2 cellular contexts compared by ENCODE assay signal in the genomic region with DNA sequence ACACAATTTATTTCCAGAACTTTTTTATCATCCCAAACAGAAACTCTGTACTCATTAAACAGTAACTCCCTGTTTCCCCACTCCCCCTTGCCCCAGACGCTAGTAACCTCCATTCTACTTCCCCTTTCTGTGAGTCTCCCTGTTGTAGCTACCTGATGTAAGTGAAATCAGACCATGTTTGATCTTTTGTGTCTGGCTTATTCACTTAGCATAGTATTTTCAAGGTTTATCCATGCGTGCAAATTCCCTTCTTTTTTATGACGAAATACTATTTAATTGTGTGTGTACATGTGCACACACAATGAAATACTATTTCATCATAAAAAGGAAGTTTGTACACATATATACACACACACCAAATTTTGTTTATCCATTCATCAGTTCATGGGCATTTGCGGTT.
TF ChIP-seq lines count a peak whose summit lies in the region.

No MANE protein-coding gene starts in this region.

TF ChIP-seq in GM12891, 5 proteins besides CTCF, POLR2A, EP300 and RAD21:
- TF ChIP-seq SPI1 (IDR thresholded peaks at IDR 0.05; ENCODE audit: low read depth, low read length) = peak; percentile 81
- TF ChIP-seq POLR2AphosphoS5 (IDR thresholded peaks at IDR 0.05; ENCODE audit: low read depth, low read length) = no peak
- no peak for TF ChIP-seq POU2F2 (IDR thresholded peaks at IDR 0.05; ENCODE audit: low read depth, low read length)
- TF ChIP-seq PAX5 (IDR thresholded peaks at IDR 0.05; ENCODE audit: insufficient read depth, low read length, severe bottlenecking) = no peak

TF ChIP-seq in GM12878, 131 proteins besides CTCF, POLR2A, EP300 and RAD21:
- TF ChIP-seq SPI1 (IDR thresholded peaks at IDR 0.05; ENCODE audit: borderline replicate concordance, insufficient read depth, low read depth, low read length) (peak; percentile 74; the same call in 1 of the 2 replicates), SIX5 (IDR thresholded peaks at IDR 0.05; ENCODE audit: low read depth, low read length, severe bottlenecking) (no peak), YY1 (IDR thresholded peaks at IDR 0.05; ENCODE audit: low read depth, low read length) (no peak), NR2C1 (IDR thresholded peaks at IDR 0.05) (no peak), GATAD2B (conservative IDR thresholded peaks at IDR 0.05; ENCODE audit: low read depth) (no peak), BHLHE40 (IDR thresholded peaks at IDR 0.05; ENCODE audit: borderline replicate concordance in 1 of 2, low read depth in 2 of 2, low read length in 1 of 2) (peak in 1 of 2 experiments; percentile 11; a peak in 1 of 4 replicates), ZNF217 (IDR thresholded peaks at IDR 0.05) (no peak; the same call in 1 of the 2 replicates), SMAD5 (IDR thresholded peaks at IDR 0.05; ENCODE audit: low read depth) (no peak), NR2F1 (conservative IDR thresholded peaks at IDR 0.05) (no peak), IRF4 (IDR thresholded peaks at IDR 0.05; ENCODE audit: low read depth, low read length) (no peak), USF1 (IDR thresholded peaks at IDR 0.05; ENCODE audit: borderline replicate concordance, extremely low read length, insufficient read depth, low read depth, low read length) (no peak), ATF3 (IDR thresholded peaks at IDR 0.05; ENCODE audit: borderline replicate concordance, extremely low read depth, low read depth, low read length) (no peak), MLLT1 (IDR thresholded peaks at IDR 0.05) (peak; percentile 48; the same call in 1 of the 2 replicates), IKZF1 (conservative IDR thresholded peaks at IDR 0.05) (peak; percentile 63), ELK1 (IDR thresholded peaks at IDR 0.05; ENCODE audit: low read depth, low read length) (no peak), ZBED1 (IDR thresholded peaks at IDR 0.05; ENCODE audit: borderline replicate concordance) (no peak), HDAC6 (IDR thresholded peaks at IDR 0.05; ENCODE audit: unreplicated experiment) (no peak), ATF7 (IDR thresholded peaks at IDR 0.05; ENCODE audit: low read depth) (peak; percentile 66), RAD51 (IDR thresholded peaks at IDR 0.05) (no peak), MTA2 (IDR thresholded peaks at IDR 0.05; ENCODE audit: low read depth) (peak; percentile 69; the same call in 1 of the 2 replicates), ATF2 (IDR thresholded peaks at IDR 0.05; ENCODE audit: low read length) (peak; percentile 23; the same call in 1 of the 2 replicates), NBN (IDR thresholded peaks at IDR 0.05) (peak; percentile 38; the same call in 1 of the 2 replicates), BCL11A (IDR thresholded peaks at IDR 0.05; ENCODE audit: low read depth, low read length) (no peak), GABPA (IDR thresholded peaks at IDR 0.05; ENCODE audit: low read depth) (no peak), TBL1XR1 (IDR thresholded peaks at IDR 0.05; ENCODE audit: low read depth, low read length) (no peak), RUNX3 (IDR thresholded peaks at IDR 0.05; ENCODE audit: low read length) (peak; percentile 27; the same call in 1 of the 2 replicates), SMAD1 (IDR thresholded peaks at IDR 0.05; ENCODE audit: low read depth, partially characterized antibody) (no peak), IKZF2 (IDR thresholded peaks at IDR 0.05) (peak; percentile 72 to 80), EGR1 (IDR thresholded peaks at IDR 0.05; ENCODE audit: borderline replicate concordance in 1 of 2, low read depth in 2 of 2, low read length in 2 of 2) (no peak), CHD4 (IDR thresholded peaks at IDR 0.05) (no peak)
- TF ChIP-seq, protein P1, sequence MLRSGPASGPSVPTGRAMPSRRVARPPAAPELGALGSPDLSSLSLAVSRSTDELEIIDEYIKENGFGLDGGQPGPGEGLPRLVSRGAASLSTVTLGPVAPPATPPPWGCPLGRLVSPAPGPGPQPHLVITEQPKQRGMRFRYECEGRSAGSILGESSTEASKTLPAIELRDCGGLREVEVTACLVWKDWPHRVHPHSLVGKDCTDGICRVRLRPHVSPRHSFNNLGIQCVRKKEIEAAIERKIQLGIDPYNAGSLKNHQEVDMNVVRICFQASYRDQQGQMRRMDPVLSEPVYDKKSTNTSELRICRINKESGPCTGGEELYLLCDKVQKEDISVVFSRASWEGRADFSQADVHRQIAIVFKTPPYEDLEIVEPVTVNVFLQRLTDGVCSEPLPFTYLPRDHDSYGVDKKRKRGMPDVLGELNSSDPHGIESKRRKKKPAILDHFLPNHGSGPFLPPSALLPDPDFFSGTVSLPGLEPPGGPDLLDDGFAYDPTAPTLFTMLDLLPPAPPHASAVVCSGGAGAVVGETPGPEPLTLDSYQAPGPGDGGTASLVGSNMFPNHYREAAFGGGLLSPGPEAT (IDR thresholded peaks at IDR 0.05; ENCODE audit: low read depth) = peak; percentile 49; the same call in 1 of the 2 replicates
- TF ChIP-seq, protein P2, sequence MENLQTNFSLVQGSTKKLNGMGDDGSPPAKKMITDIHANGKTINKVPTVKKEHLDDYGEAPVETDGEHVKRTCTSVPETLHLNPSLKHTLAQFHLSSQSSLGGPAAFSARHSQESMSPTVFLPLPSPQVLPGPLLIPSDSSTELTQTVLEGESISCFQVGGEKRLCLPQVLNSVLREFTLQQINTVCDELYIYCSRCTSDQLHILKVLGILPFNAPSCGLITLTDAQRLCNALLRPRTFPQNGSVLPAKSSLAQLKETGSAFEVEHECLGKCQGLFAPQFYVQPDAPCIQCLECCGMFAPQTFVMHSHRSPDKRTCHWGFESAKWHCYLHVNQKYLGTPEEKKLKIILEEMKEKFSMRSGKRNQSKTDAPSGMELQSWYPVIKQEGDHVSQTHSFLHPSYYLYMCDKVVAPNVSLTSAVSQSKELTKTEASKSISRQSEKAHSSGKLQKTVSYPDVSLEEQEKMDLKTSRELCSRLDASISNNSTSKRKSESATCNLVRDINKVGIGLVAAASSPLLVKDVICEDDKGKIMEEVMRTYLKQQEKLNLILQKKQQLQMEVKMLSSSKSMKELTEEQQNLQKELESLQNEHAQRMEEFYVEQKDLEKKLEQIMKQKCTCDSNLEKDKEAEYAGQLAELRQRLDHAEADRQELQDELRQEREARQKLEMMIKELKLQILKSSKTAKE (IDR thresholded peaks at IDR 0.05; ENCODE audit: low read depth, poor library complexity, severe bottlenecking) = peak; percentile 26
- TF ChIP-seq, protein P3, sequence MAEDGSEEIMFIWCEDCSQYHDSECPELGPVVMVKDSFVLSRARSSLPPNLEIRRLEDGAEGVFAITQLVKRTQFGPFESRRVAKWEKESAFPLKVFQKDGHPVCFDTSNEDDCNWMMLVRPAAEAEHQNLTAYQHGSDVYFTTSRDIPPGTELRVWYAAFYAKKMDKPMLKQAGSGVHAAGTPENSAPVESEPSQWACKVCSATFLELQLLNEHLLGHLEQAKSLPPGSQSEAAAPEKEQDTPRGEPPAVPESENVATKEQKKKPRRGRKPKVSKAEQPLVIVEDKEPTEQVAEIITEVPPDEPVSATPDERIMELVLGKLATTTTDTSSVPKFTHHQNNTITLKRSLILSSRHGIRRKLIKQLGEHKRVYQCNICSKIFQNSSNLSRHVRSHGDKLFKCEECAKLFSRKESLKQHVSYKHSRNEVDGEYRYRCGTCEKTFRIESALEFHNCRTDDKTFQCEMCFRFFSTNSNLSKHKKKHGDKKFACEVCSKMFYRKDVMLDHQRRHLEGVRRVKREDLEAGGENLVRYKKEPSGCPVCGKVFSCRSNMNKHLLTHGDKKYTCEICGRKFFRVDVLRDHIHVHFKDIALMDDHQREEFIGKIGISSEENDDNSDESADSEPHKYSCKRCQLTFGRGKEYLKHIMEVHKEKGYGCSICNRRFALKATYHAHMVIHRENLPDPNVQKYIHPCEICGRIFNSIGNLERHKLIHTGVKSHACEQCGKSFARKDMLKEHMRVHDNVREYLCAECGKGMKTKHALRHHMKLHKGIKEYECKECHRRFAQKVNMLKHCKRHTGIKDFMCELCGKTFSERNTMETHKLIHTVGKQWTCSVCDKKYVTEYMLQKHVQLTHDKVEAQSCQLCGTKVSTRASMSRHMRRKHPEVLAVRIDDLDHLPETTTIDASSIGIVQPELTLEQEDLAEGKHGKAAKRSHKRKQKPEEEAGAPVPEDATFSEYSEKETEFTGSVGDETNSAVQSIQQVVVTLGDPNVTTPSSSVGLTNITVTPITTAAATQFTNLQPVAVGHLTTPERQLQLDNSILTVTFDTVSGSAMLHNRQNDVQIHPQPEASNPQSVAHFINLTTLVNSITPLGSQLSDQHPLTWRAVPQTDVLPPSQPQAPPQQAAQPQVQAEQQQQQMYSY (CRISPR knock-in tag; IDR thresholded peaks at IDR 0.05) = no peak
- TF ChIP-seq, protein P4, sequence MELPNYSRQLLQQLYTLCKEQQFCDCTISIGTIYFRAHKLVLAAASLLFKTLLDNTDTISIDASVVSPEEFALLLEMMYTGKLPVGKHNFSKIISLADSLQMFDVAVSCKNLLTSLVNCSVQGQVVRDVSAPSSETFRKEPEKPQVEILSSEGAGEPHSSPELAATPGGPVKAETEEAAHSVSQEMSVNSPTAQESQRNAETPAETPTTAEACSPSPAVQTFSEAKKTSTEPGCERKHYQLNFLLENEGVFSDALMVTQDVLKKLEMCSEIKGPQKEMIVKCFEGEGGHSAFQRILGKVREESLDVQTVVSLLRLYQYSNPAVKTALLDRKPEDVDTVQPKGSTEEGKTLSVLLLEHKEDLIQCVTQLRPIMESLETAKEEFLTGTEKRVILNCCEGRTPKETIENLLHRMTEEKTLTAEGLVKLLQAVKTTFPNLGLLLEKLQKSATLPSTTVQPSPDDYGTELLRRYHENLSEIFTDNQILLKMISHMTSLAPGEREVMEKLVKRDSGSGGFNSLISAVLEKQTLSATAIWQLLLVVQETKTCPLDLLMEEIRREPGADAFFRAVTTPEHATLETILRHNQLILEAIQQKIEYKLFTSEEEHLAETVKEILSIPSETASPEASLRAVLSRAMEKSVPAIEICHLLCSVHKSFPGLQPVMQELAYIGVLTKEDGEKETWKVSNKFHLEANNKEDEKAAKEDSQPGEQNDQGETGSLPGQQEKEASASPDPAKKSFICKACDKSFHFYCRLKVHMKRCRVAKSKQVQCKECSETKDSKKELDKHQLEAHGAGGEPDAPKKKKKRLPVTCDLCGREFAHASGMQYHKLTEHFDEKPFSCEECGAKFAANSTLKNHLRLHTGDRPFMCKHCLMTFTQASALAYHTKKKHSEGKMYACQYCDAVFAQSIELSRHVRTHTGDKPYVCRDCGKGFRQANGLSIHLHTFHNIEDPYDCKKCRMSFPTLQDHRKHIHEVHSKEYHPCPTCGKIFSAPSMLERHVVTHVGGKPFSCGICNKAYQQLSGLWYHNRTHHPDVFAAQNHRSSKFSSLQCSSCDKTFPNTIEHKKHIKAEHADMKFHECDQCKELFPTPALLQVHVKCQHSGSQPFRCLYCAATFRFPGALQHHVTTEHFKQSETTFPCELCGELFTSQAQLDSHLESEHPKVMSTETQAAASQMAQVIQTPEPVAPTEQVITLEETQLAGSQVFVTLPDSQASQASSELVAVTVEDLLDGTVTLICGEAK (IDR thresholded peaks at IDR 0.05; ENCODE audit: borderline replicate concordance) = no peak
- TF ChIP-seq, protein P5, sequence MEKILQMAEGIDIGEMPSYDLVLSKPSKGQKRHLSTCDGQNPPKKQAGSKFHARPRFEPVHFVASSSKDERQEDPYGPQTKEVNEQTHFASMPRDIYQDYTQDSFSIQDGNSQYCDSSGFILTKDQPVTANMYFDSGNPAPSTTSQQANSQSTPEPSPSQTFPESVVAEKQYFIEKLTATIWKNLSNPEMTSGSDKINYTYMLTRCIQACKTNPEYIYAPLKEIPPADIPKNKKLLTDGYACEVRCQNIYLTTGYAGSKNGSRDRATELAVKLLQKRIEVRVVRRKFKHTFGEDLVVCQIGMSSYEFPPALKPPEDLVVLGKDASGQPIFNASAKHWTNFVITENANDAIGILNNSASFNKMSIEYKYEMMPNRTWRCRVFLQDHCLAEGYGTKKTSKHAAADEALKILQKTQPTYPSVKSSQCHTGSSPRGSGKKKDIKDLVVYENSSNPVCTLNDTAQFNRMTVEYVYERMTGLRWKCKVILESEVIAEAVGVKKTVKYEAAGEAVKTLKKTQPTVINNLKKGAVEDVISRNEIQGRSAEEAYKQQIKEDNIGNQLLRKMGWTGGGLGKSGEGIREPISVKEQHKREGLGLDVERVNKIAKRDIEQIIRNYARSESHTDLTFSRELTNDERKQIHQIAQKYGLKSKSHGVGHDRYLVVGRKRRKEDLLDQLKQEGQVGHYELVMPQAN (conservative IDR thresholded peaks at IDR 0.05) = no peak
